Comparison of ENCODE assay signal across 21 cellular contexts in the genomic region with DNA sequence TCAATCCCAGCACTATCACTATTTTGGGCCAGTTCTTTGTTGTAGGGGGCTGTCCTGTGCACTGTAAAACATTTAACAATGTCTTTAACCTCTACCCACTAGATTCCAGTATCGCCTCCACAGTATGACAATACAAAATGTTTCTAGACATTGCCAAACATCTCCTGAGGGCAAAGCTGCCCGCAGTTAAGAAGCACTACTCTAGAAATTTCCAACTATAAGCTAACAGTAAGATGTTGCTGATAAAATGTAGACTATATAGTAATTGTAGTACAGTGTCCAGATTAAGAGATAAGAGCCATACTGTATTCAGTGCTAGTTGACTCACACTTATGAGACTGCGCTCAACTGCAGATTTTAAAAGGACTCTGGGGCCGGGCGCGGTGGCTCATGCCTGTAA.
"Had no signal": no experiment of that assay in that cellular context is flagged by ENCODE, and none has a peak within 500 bp of the region (broad histone marks: within the 10 kb centered on the region; RNA-seq: fewer than 3 reads in every experiment).

No MANE protein-coding gene starts in this region.

- H3K9me3 Mint-ChIP-seq: nephron progenitor cell; stimulated activated naive B cell treated with anti-CD40 and anti-IgM and Interleukin-4, amounts not matched to agents 10 μg/mL and 1 μg/mL and 100 μg/mL, for 72 hours; stimulated activated naive CD8-positive, alpha-beta T cell treated with anti-CD3 and anti-CD28 coated beads, Interleukin-15, amount 100 ng/mL, for 72 hours had no signal

- H3K27me3 Mint-ChIP-seq: stimulated activated naive B cell treated with anti-CD40 and anti-IgM and Interleukin-4, amounts not matched to agents 10 μg/mL and 1 μg/mL and 100 μg/mL, for 72 hours; stimulated activated naive CD8-positive, alpha-beta T cell treated with anti-CD3 and anti-CD28 coated beads, Interleukin-15, amount 100 ng/mL, for 72 hours had no signal

- H3K4me2 ChIP-seq: hepatocyte had no signal

- H3K4me3 Mint-ChIP-seq: nephron progenitor cell; stimulated activated naive B cell treated with anti-CD40 and anti-IgM and Interleukin-4, amounts not matched to agents 10 μg/mL and 1 μg/mL and 100 μg/mL, for 72 hours; stimulated activated naive CD8-positive, alpha-beta T cell treated with anti-CD3 and anti-CD28 coated beads, Interleukin-15, amount 100 ng/mL, for 72 hours had no signal

- H3K27me3 ChIP-seq: hepatocyte, spleen, testis, tibial nerve had no signal

- H3K27ac ChIP-seq: hepatocyte, left ventricle myocardium inferior, lower lobe of right lung, testis, tibial nerve had no signal

- H3K9me3 ChIP-seq: left ventricle myocardium inferior, lower lobe of right lung, spleen, testis, tibial nerve had no signal

- ATAC-seq: left cardiac atrium; lower lobe of right lung; sciatic nerve; stimulated activated naive B cell treated with anti-CD40 and anti-IgM and Interleukin-4, amounts not matched to agents 10 μg/mL and 1 μg/mL and 100 μg/mL, for 72 hours; stimulated activated naive CD8-positive, alpha-beta T cell treated with anti-CD3 and anti-CD28 coated beads, Interleukin-15, amount 100 ng/mL, for 72 hours had no signal

- H3K4me3 ChIP-seq: hepatocyte, left ventricle myocardium inferior, lower lobe of right lung, spleen, testis, tibial nerve had no signal

- H3K27ac Mint-ChIP-seq: stimulated activated naive B cell treated with anti-CD40 and anti-IgM and Interleukin-4, amounts not matched to agents 10 μg/mL and 1 μg/mL and 100 μg/mL, for 72 hours; stimulated activated naive CD8-positive, alpha-beta T cell treated with anti-CD3 and anti-CD28 coated beads, Interleukin-15, amount 100 ng/mL, for 72 hours had no signal

- H2AFZ ChIP-seq: hepatocyte had no signal

- DNase-seq: effector CD4-positive, alpha-beta T cell; foreskin melanocyte; head of caudate nucleus; kidney; left cardiac atrium; left ventricle myocardium inferior; lower lobe of right lung; mesenchymal stem cell; midbrain; nephron progenitor cell; posterior cingulate gyrus; spleen; stimulated activated CD4-positive, alpha-beta T cell treated with anti-CD3 and anti-CD28 coated beads, Interleukin-15, amount 100 ng/mL, for 24 hours; stimulated activated CD4-positive, alpha-beta T cell treated with anti-CD3 and anti-CD28 coated beads, Interleukin-1b, Interleukin-23, amount 100 ng/mL, for 48 hours; stimulated activated CD4-positive, alpha-beta T cell treated with anti-CD3 and anti-CD28 coated beads, Interleukin-4, amount 100 ng/mL, for 4 hours; stimulated activated naive B cell treated with anti-CD40 and anti-IgM and Interleukin-4, amounts not matched to agents 10 μg/mL and 1 μg/mL and 100 μg/mL, for 72 hours; stimulated activated naive CD8-positive, alpha-beta T cell treated with anti-CD3 and anti-CD28 coated beads, Interleukin-15, amount 100 ng/mL, for 72 hours; testis had no signal
